In genomic region chr5:159003045-159004030, GRCh38 we compare ENCODE assay signal across 1 cellular context.
TF ChIP-seq lines count a peak whose summit lies in the region.

No MANE protein-coding gene starts in this region.

TF ChIP-seq in A549, 52 proteins besides CTCF, POLR2A, EP300 and RAD21 (continued from another document):
- TF ChIP-seq ELK1 (IDR thresholded peaks at IDR 0.05; ENCODE audit: low read depth, low read length) (no peak), HOXA7 (CRISPR knock-in tag; IDR thresholded peaks at IDR 0.05) (no peak), ZFP36 (IDR thresholded peaks at IDR 0.05; ENCODE audit: borderline replicate concordance, partially characterized antibody) (no peak), E2F6 (IDR thresholded peaks at IDR 0.05; ENCODE audit: borderline replicate concordance, low read depth) (no peak), MAZ (IDR thresholded peaks at IDR 0.05; ENCODE audit: borderline replicate concordance, low read depth, low read length) (no peak), BCL3 (IDR thresholded peaks at IDR 0.05) (no peak), TP53 (CRISPR knock-in tag; IDR thresholded peaks at IDR 0.05) (no peak), FOXS1 (CRISPR knock-in tag; IDR thresholded peaks at IDR 0.05) (no peak), RCOR1 (IDR thresholded peaks at IDR 0.05; ENCODE audit: low read depth, low read length) (no peak), KDM1A (IDR thresholded peaks at IDR 0.05; ENCODE audit: low read depth) (no peak), EHF (CRISPR knock-in tag; IDR thresholded peaks at IDR 0.05) (no peak), NPAS2 (CRISPR knock-in tag; IDR thresholded peaks at IDR 0.05; ENCODE audit: borderline replicate concordance) (no peak), MYC (IDR thresholded peaks at IDR 0.05; ENCODE audit: borderline replicate concordance, low read length) (no peak), RNF2 (IDR thresholded peaks at IDR 0.05; ENCODE audit: borderline replicate concordance, low read depth) (no peak), HOXB13 (CRISPR knock-in tag; IDR thresholded peaks at IDR 0.05; ENCODE audit: low read depth) (no peak), ZC3H11A (IDR thresholded peaks at IDR 0.05) (no peak), HOXB5 (CRISPR knock-in tag; IDR thresholded peaks at IDR 0.05) (no peak), MAFK (IDR thresholded peaks at IDR 0.05; ENCODE audit: partially characterized antibody) (peak; percentile 20), NR3C1 (IDR thresholded peaks at IDR 0.05) (no peak), RFX5 (IDR thresholded peaks at IDR 0.05) (no peak), REST (IDR thresholded peaks at IDR 0.05) (no peak), GATA3 (IDR thresholded peaks at IDR 0.05; ENCODE audit: borderline replicate concordance) (peak; percentile 88), CEBPB (IDR thresholded peaks at IDR 0.05) (peak in 1 of 2 experiments; percentile 13; a peak in 1 of 4 replicates), NFE2L2 (conservative IDR thresholded peaks at IDR 0.05; ENCODE audit: low read length) (no peak), FOSL2 (IDR thresholded peaks at IDR 0.05) (peak; percentile 27; the same call in 1 of the 2 replicates), FOSL2 (CRISPR knock-in tag; IDR thresholded peaks at IDR 0.05) (peak; percentile 76), ATOH8 (CRISPR knock-in tag; IDR thresholded peaks at IDR 0.05; ENCODE audit: low read depth) (no peak), HES2 (IDR thresholded peaks at IDR 0.05) (no peak), POLR2AphosphoS2 (conservative IDR thresholded peaks at IDR 0.05; ENCODE audit: low read length) (no peak), USF2 (IDR thresholded peaks at IDR 0.05) (no peak), ZNF302 (CRISPR knock-in tag; IDR thresholded peaks at IDR 0.05) (no peak), CHD4 (IDR thresholded peaks at IDR 0.05; ENCODE audit: borderline replicate concordance) (no peak), ESRRA (IDR thresholded peaks at IDR 0.05; ENCODE audit: borderline replicate concordance, low read length) (no peak), KDM5A (IDR thresholded peaks at IDR 0.05) (no peak), HMGXB4 (CRISPR knock-in tag; IDR thresholded peaks at IDR 0.05; ENCODE audit: borderline replicate concordance) (no peak)
